Comparison of ENCODE assay signal across 8 cellular contexts in genomic region chr18:35971661-35972196, GRCh38.
DNase-seq lines count a peak whose midpoint lies in the region; ATAC-seq and TF ChIP-seq lines count a peak whose summit lies in the region.

No MANE protein-coding gene starts in this region.

- H3K27me3 Mint-ChIP-seq in activated naive CD4-positive, alpha-beta T cell treated with anti-CD3 and anti-CD28 coated beads, Interleukin-2, amount 10 ng/mL, durations not matched to agents 7 days and 5 days, result no peaks in the 10 kb centered on the region

- peak overlapping the region; percentile 81 to 99 (median 95) for H3K27ac ChIP-seq in dorsolateral prefrontal cortex

- ATAC-seq in HG02852 (IDR thresholded peaks at IDR 0.05; ENCODE audit: unreplicated experiment), result peak; percentile 0

- H3K27ac Mint-ChIP-seq in activated naive CD4-positive, alpha-beta T cell treated with anti-CD3 and anti-CD28 coated beads, Interleukin-2, amount 10 ng/mL, durations not matched to agents 7 days and 5 days, result peak overlapping the region; percentile 99

- H3K36me3 Mint-ChIP-seq in activated naive CD4-positive, alpha-beta T cell treated with anti-CD3 and anti-CD28 coated beads, Interleukin-2, amount 10 ng/mL, durations not matched to agents 7 days and 5 days, result peaks cover 28% of the 10 kb centered on the region

- H3K9me3 Mint-ChIP-seq in activated naive CD4-positive, alpha-beta T cell treated with anti-CD3 and anti-CD28 coated beads, Interleukin-2, amount 10 ng/mL, durations not matched to agents 7 days and 5 days, result no peaks in the 10 kb centered on the region

- H3K27me3 ChIP-seq in NT2/D1 (ENCODE audit: insufficient read depth, insufficient read length) (no peaks in the 10 kb centered on the region), dorsolateral prefrontal cortex (no peaks in the 10 kb centered on the region), mononuclear cell (ENCODE audit: insufficient read depth, low read length) (no peaks in the 10 kb centered on the region)

- peaks cover 64% of the 10 kb centered on the region for H3K4me1 Mint-ChIP-seq in activated naive CD4-positive, alpha-beta T cell treated with anti-CD3 and anti-CD28 coated beads, Interleukin-2, amount 10 ng/mL, durations not matched to agents 7 days and 5 days

- H3K4me3 ChIP-seq in NT2/D1 (ENCODE audit: insufficient read length, low read depth) (peak overlapping the region; percentile 63), dorsolateral prefrontal cortex (peak overlapping the region; percentile 49 to 99 (median 91)), mononuclear cell (ENCODE audit: low read length) (peak overlapping the region; percentile 95)

- peak overlapping the region; percentile 97 for H3K4me3 Mint-ChIP-seq in activated naive CD4-positive, alpha-beta T cell treated with anti-CD3 and anti-CD28 coated beads, Interleukin-2, amount 10 ng/mL, durations not matched to agents 7 days and 5 days

- DNase-seq in activated naive CD4-positive, alpha-beta T cell treated with anti-CD3 and anti-CD28 coated beads, Interleukin-2, amount 10 ng/mL, durations not matched to agents 7 days and 5 days, result no peak
- DNase-seq in activated naive CD4-positive, alpha-beta T cell treated with anti-CD3 and anti-CD28 coated beads, Interleukin-2, amount 50 U/mL, for 16 hours, result no peak
- no peak for DNase-seq in NT2/D1 (ENCODE audit: low read depth, low spot score)
- no peak for DNase-seq in dorsolateral prefrontal cortex
- DNase-seq in NCI-H187 treated with DMSO at 0.1 percent for 48 hours (lab: John Stamatoyannopoulos, UW), result no peak
- no peak for DNase-seq in GM13977 (ENCODE audit: low spot score)

- H3K9ac ChIP-seq in NT2/D1 (ENCODE audit: insufficient read length, low read depth), result peak overlapping the region; percentile 92

- CTCF ChIA-PET in activated naive CD4-positive, alpha-beta T cell treated with anti-CD3 and anti-CD28 coated beads, Interleukin-2, amount 10 ng/mL, durations not matched to agents 7 days and 5 days (lab: Charles Lee), result no interaction called here

- peaks cover 29% of the 10 kb centered on the region for H3K36me3 ChIP-seq in NT2/D1 (ENCODE audit: insufficient read depth, insufficient read length, low read length)

- peaks cover 4% of the 10 kb centered on the region for H3K4me1 ChIP-seq in NT2/D1 (ENCODE audit: insufficient read depth, insufficient read length)
- H3K4me1 ChIP-seq in mononuclear cell (ENCODE audit: insufficient read depth, low read length), result peaks cover 36% of the 10 kb centered on the region

- in situ Hi-C loops in GM13977 (cut with MboI; ENCODE audit: low pct_unique_long_range_greater_than_20kb, low sequenced_read_pairs, unreplicated experiment), result loop anchor here (25.0 kb wide), 1 partner anchor 209 kb away; no protein-coding TSS in a partner anchor

- no peak for TF ChIP-seq CTCF in dorsolateral prefrontal cortex (IDR thresholded peaks at IDR 0.05 in 54 of 56, conservative IDR thresholded peaks at IDR 0.05 in 2 of 56; ENCODE audit: low read depth in 1 of 56, partially characterized antibody in 56 of 56)
- TF ChIP-seq CTCF in GM13977 (IDR thresholded peaks at IDR 0.05; ENCODE audit: extremely low read depth, insufficient read depth, missing control alignments), result no peak

- H3K9me3 ChIP-seq in NT2/D1 (ENCODE audit: insufficient read depth, low read length) (no peaks in the 10 kb centered on the region), mononuclear cell (ENCODE audit: low read depth, low read length) (no peaks in the 10 kb centered on the region)

- intact Hi-C loops in dorsolateral prefrontal cortex (cut with DNase I), result loop anchor here (2.0 to 10.0 kb wide), 4 partner anchors 96 to 474 kb away; partner anchors contain the start of genes ELP2 (in 2 of the 2), INO80C (in 2 of the 2), SLC39A6 (in 2 of the 2) and RPRD1A (in 1 of the 2)
